In genomic region chr10:4981722-4982471, GRCh38 we compare ENCODE assay signal across 8 cellular contexts. TPM values are rescaled to one million over a fixed set of nuclear protein-coding genes. Genes with fewer than 3 reads are reported as not detected.
DNase-seq lines count a peak whose midpoint lies in the region; ATAC-seq and TF ChIP-seq lines count a peak whose summit lies in the region.

No MANE protein-coding gene starts in this region.

- in situ Hi-C loops in KBM-7 (cut with MboI; ENCODE audit: low pct_unique_long_range_greater_than_20kb, low sequenced_read_pairs) = no loop called here

- ATAC-seq in right lobe of liver (peak; percentile 36 to 57 (median 40)), HG03108 (IDR thresholded peaks at IDR 0.05; ENCODE audit: unreplicated experiment) (no peak), HG03025 (IDR thresholded peaks at IDR 0.05; ENCODE audit: low FRiP score, unreplicated experiment) (no peak), HG03039 (IDR thresholded peaks at IDR 0.05; ENCODE audit: unreplicated experiment) (no peak)

- DNase-seq in KBM-7 = peak; percentile 41
- peak; percentile 64 to 67 for DNase-seq in cardiac fibroblast (ENCODE audit: low read depth in 2 of 2)
- DNase-seq in right lobe of liver = peak in 2 of 3 donors; percentile 51 to 56
- DNase-seq in occipital lobe (lab: John Stamatoyannopoulos, UW) = no peak

- H3K27ac ChIP-seq in DOHH2 (ENCODE audit: low read depth, low read length) (no peak overlapping the region), right lobe of liver (peak overlapping the region in 2 of 3 donors; percentile 26 to 60)

- WGBS in right lobe of liver (ENCODE audit: insufficient coverage, low coverage, low lambda C conversion rate, missing lambda C conversion rate) = 32% methylated on average over 12 of the region's 14 CpGs

- no peak overlapping the region for H3K4me3 ChIP-seq in DOHH2 (ENCODE audit: low read length)
- H3K4me3 ChIP-seq in cardiac fibroblast (replicated peaks in 1 of 2; ENCODE audit: low read depth in 2 of 2, low read length in 2 of 2) = no peak overlapping the region
- no peak overlapping the region for H3K4me3 ChIP-seq in right lobe of liver

- H3K27me3 ChIP-seq in DOHH2 (ENCODE audit: control insufficient read depth, low read length) (no peaks in the 10 kb centered on the region), right lobe of liver (no peaks in the 10 kb centered on the region)

- H3F3A ChIP-seq in DOHH2 (ENCODE audit: control insufficient read depth, insufficient read depth) = no peaks in the 10 kb centered on the region

- H3K9me3 ChIP-seq in DOHH2 (ENCODE audit: control insufficient read depth, insufficient read depth, low read length) (no peaks in the 10 kb centered on the region), right lobe of liver (no peaks in the 10 kb centered on the region)

- H3K36me3 ChIP-seq in DOHH2 (ENCODE audit: control insufficient read depth, low read length) (no peaks in the 10 kb centered on the region), right lobe of liver (peaks cover 0 to 33% (median 11%) of the 10 kb centered on the region in 4 donors)

- intact Hi-C loops in right lobe of liver (cut with DNase I) = no loop called here

- no peaks in the 10 kb centered on the region for H4K20me1 ChIP-seq in DOHH2 (ENCODE audit: control insufficient read depth, insufficient read depth, low read depth, low read length)

- peak; percentile 54 for TF ChIP-seq CTCF in DOHH2 (IDR thresholded peaks at IDR 0.05; ENCODE audit: low read depth, low read length, poor library complexity, severe bottlenecking)
- TF ChIP-seq CTCF in cardiac fibroblast (IDR thresholded peaks at IDR 0.05; ENCODE audit: low read depth, low read length) = peak; percentile 53
- TF ChIP-seq CTCF in right lobe of liver (IDR thresholded peaks at IDR 0.05) = peak; percentile 33 to 51 (median 46)

- H3K79me2 ChIP-seq in DOHH2 (ENCODE audit: control insufficient read depth, low read length) = no peaks in the 10 kb centered on the region

- H3K4me1 ChIP-seq in DOHH2 (ENCODE audit: control insufficient read depth, low read length) (no peaks in the 10 kb centered on the region), right lobe of liver (no peaks in the 10 kb centered on the region)

- no peaks in the 10 kb centered on the region for H3K9me2 ChIP-seq in DOHH2 (replicated peaks; ENCODE audit: control insufficient read depth, low read length)

- no peak overlapping the region for H3K4me2 ChIP-seq in DOHH2 (ENCODE audit: low read length)

- TF ChIP-seq POLR2A in right lobe of liver (IDR thresholded peaks at IDR 0.05) = no peak

RNA-seq across cellular contexts. Expression of gene AKR1C1, which starts 18.7 kb away (rescaled TPM):
- 1,000 to 10,000 TPM in 1 of 6 experiments, 100 to 1,000 TPM in 5; 347 to 1,090 (median 533) TPM for total RNA-seq in right lobe of liver
- 36.8 TPM for total RNA-seq in occipital lobe

RNA-seq across cellular contexts. Expression of gene AKR1C2, which starts 21.8 kb away (rescaled TPM):
- 1,000 to 10,000 TPM in 2 of 6 experiments, 100 to 1,000 TPM in 4; 203 to 2,018 (median 421) TPM for total RNA-seq in right lobe of liver
- total RNA-seq in occipital lobe = 22.6 TPM

Comparison
In these comparisons a context has a peak if more than half of its experiments do, and no peak if none do; other contexts are left out.
1. ATAC-seq: peak in right lobe of liver (4 of 4); none in HG03108 (single experiment), HG03025 (single experiment) and HG03039 (single experiment).
2. Peak in every context shown above with its lines, with median percentiles within 50 percentile points of each other: CTCF ChIP-seq.